14 cellular contexts compared by ENCODE assay signal in genomic region chr3:2097641-2098191, GRCh38. TPM values are rescaled to one million over a fixed set of nuclear protein-coding genes. Genes with fewer than 3 reads are reported as not detected.
DNase-seq lines count a peak whose midpoint lies in the region; ATAC-seq, FAIRE-seq and TF ChIP-seq lines count a peak whose summit lies in the region.
"Had no signal": no experiment of that assay in that cellular context is flagged by ENCODE, and none has a peak within 500 bp of the region (broad histone marks: within the 10 kb centered on the region; RNA-seq: fewer than 3 reads in every experiment).

No MANE protein-coding gene starts in this region.

- DNase-seq in activated naive CD8-positive, alpha-beta T cell treated with anti-CD3 and anti-CD28 coated beads for 36 hours = no peak
- DNase-seq in naive thymus-derived CD8-positive, alpha-beta T cell = no peak
- DNase-seq in urothelium cell line (ENCODE audit: low spot score) (peak; percentile 12), 8988T (no peak), lower leg skin (ENCODE audit: low spot score in 2 of 2) (no peak)
- DNase-seq: PC-9 had no signal

- POLR2A ChIA-PET in naive thymus-derived CD8-positive, alpha-beta T cell (lab: Charles Lee) = no interaction called here

- no peak for ATAC-seq in naive thymus-derived CD8-positive, alpha-beta T cell
- no peak for ATAC-seq in GM18868 (IDR thresholded peaks at IDR 0.05; ENCODE audit: unreplicated experiment)

- H3K27me3 ChIP-seq in duodenal mucosa (ENCODE audit: control insufficient read depth in 1 of 2, insufficient read depth in 2 of 2, low read length in 2 of 2) = peaks cover 0 to 18% of the 10 kb centered on the region in 2 donors

- no peak overlapping the region for H3K9ac ChIP-seq in duodenal mucosa (ENCODE audit: low read depth in 1 of 2, low read length in 2 of 2)

- no peak for TF ChIP-seq CTCF in lower leg skin (IDR thresholded peaks at IDR 0.05)

- no peaks in the 10 kb centered on the region for H3K9me3 ChIP-seq in duodenal mucosa (ENCODE audit: control insufficient read depth in 1 of 2, low read length in 2 of 2)
- H3K9me3 ChIP-seq: neutrophil had no signal

- peaks cover 10% of the 10 kb centered on the region for H3K4me1 Mint-ChIP-seq in activated naive CD8-positive, alpha-beta T cell (ENCODE audit: low read depth)
- peaks cover 3% of the 10 kb centered on the region for H3K4me1 Mint-ChIP-seq in activated naive CD8-positive, alpha-beta T cell treated with anti-CD3 and anti-CD28 coated beads for 36 hours
- H3K4me1 Mint-ChIP-seq in naive thymus-derived CD8-positive, alpha-beta T cell = peaks cover 0 to 9% (median 4%) of the 10 kb centered on the region in 4 donors

- peaks cover 34% of the 10 kb centered on the region for H3K27me3 Mint-ChIP-seq in activated naive CD8-positive, alpha-beta T cell
- peaks cover 59% of the 10 kb centered on the region for H3K27me3 Mint-ChIP-seq in activated naive CD8-positive, alpha-beta T cell treated with anti-CD3 and anti-CD28 coated beads for 36 hours
- H3K27me3 Mint-ChIP-seq in naive thymus-derived CD8-positive, alpha-beta T cell = peaks cover 25 to 69% (median 42%) of the 10 kb centered on the region in 5 donors

- H3K4me1 ChIP-seq in duodenal mucosa (ENCODE audit: control insufficient read depth in 1 of 2, insufficient read depth in 2 of 2, low read length in 2 of 2) = peaks cover 0 to 8% of the 10 kb centered on the region in 2 donors

- no peak for TF ChIP-seq POLR2A in lower leg skin (IDR thresholded peaks at IDR 0.05)

- peaks cover 5% of the 10 kb centered on the region for H3K9me3 Mint-ChIP-seq in activated naive CD8-positive, alpha-beta T cell (ENCODE audit: low read depth)
- no peaks in the 10 kb centered on the region for H3K9me3 Mint-ChIP-seq in activated naive CD8-positive, alpha-beta T cell treated with anti-CD3 and anti-CD28 coated beads for 36 hours
- H3K9me3 Mint-ChIP-seq in naive thymus-derived CD8-positive, alpha-beta T cell = peaks cover 0 to 9% (median 0%) of the 10 kb centered on the region in 9 donors

- no peaks in the 10 kb centered on the region for H3K36me3 Mint-ChIP-seq in activated naive CD8-positive, alpha-beta T cell
- no peaks in the 10 kb centered on the region for H3K36me3 Mint-ChIP-seq in activated naive CD8-positive, alpha-beta T cell treated with anti-CD3 and anti-CD28 coated beads for 36 hours
- H3K36me3 Mint-ChIP-seq in naive thymus-derived CD8-positive, alpha-beta T cell = no peaks in the 10 kb centered on the region

- peak overlapping the region; percentile 57 for H3K4me3 Mint-ChIP-seq in activated naive CD8-positive, alpha-beta T cell
- H3K4me3 Mint-ChIP-seq in activated naive CD8-positive, alpha-beta T cell treated with anti-CD3 and anti-CD28 coated beads for 36 hours = no peak overlapping the region
- peak overlapping the region in 7 of 10 donors; percentile 11 to 57 (median 46) for H3K4me3 Mint-ChIP-seq in naive thymus-derived CD8-positive, alpha-beta T cell

- WGBS in lower leg skin, 2 donors = 6 to 8% methylated on average over 18 of the region's 18 CpGs

- FAIRE-seq in urothelium cell line (lab: Jason Lieb, UNC) = no peak
- FAIRE-seq: H54 had no signal

- no peak overlapping the region for H3K27ac ChIP-seq in duodenal mucosa (ENCODE audit: low read depth, low read length)
- H3K27ac ChIP-seq: epithelial cell of prostate, neutrophil, PC-9 had no signal

- intact Hi-C loops in lower leg skin (cut with DNase I; ENCODE audit: low total_unique reads) = no loop called here

- peak overlapping the region; percentile 22 to 57 for H3K4me3 ChIP-seq in duodenal mucosa (ENCODE audit: low read depth in 1 of 2, low read length in 2 of 2)
- H3K4me3 ChIP-seq in lower leg skin (ENCODE audit: low read depth, poor library complexity, severe bottlenecking) = no peak overlapping the region
- H3K4me3 ChIP-seq: PC-9 had no signal

- H3K27ac Mint-ChIP-seq in activated naive CD8-positive, alpha-beta T cell = no peak overlapping the region
- no peak overlapping the region for H3K27ac Mint-ChIP-seq in activated naive CD8-positive, alpha-beta T cell treated with anti-CD3 and anti-CD28 coated beads for 36 hours
- no peak overlapping the region for H3K27ac Mint-ChIP-seq in naive thymus-derived CD8-positive, alpha-beta T cell

- no peaks in the 10 kb centered on the region for H3K36me3 ChIP-seq in duodenal mucosa (ENCODE audit: control insufficient read depth in 1 of 2, insufficient read depth in 2 of 2, low read length in 2 of 2)
- H3K36me3 ChIP-seq: neutrophil had no signal

RNA-seq across cellular contexts. Expression of gene CNTN4, which starts 0.9 kb away (rescaled TPM):
- not detected for total RNA-seq in activated naive CD8-positive, alpha-beta T cell treated with anti-CD3 and anti-CD28 coated beads for 36 hours
- not detected for total RNA-seq in naive thymus-derived CD8-positive, alpha-beta T cell
- polyA plus RNA-seq in naive thymus-derived CD8-positive, alpha-beta T cell = not detected
- total RNA-seq in lower leg skin = 1 to 10 TPM; 1.8 to 6.1 (median 2.6) TPM
- total RNA-seq: HT1080, PC-9 had no signal
- polyA plus RNA-seq: BJ had no signal
